In the genomic region with DNA sequence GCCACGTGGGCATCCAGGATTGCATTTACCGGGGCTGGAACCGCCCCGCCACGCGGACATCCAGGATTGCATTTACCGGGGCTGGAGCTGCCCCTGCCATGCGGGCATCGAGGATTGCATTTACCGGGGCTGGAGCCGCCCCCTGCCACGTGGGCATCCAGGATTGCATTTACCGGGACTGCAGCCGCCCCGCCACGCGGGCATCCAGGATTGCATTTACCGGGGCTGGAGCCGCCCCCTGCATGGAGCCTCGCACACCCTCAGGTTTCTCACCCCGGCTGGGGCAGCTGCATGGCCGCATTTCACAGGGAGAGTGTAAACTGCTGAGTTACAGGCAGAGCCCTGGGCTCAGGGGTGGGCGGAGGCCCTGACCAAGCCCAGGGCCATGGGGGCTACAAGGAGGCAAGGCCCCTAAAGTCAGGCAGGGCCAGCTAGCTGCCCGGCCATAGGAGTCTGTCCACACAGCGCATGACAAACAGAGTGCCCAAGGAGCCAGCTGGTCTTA, we compare ENCODE assay signal across 10 cellular contexts.
"Had no signal": no experiment of that assay in that cellular context is flagged by ENCODE, and none has a peak within 500 bp of the region (broad histone marks: within the 10 kb centered on the region; RNA-seq: fewer than 3 reads in every experiment).

No MANE protein-coding gene starts in this region.

- H3K27ac Mint-ChIP-seq: GM23338, HFFc6 had no signal

- H3K4me3 Mint-ChIP-seq: GM23338, HFFc6 had no signal

- H2AFZ ChIP-seq: GM23248, GM23338 had no signal

- ATAC-seq: GM23338, HCT116 had no signal

- H3K27ac ChIP-seq: GM23248 had no signal

- H3K36me3 ChIP-seq: HAP-1 had no signal

- H3K9me3 Mint-ChIP-seq: GM23338, HFFc6 had no signal

- H3K9ac ChIP-seq: GM23248 had no signal

- H3K4me2 ChIP-seq: GM23338 had no signal

- H3K4me3 ChIP-seq: GM23248, GM23338, HAP-1 had no signal

- H3K9me3 ChIP-seq: HAP-1 had no signal

- DNase-seq: GM23248, GOT3, H7, HCEC 1CT, HFFc6 had no signal

- FAIRE-seq: H1, H54 had no signal
